In the genomic region with DNA sequence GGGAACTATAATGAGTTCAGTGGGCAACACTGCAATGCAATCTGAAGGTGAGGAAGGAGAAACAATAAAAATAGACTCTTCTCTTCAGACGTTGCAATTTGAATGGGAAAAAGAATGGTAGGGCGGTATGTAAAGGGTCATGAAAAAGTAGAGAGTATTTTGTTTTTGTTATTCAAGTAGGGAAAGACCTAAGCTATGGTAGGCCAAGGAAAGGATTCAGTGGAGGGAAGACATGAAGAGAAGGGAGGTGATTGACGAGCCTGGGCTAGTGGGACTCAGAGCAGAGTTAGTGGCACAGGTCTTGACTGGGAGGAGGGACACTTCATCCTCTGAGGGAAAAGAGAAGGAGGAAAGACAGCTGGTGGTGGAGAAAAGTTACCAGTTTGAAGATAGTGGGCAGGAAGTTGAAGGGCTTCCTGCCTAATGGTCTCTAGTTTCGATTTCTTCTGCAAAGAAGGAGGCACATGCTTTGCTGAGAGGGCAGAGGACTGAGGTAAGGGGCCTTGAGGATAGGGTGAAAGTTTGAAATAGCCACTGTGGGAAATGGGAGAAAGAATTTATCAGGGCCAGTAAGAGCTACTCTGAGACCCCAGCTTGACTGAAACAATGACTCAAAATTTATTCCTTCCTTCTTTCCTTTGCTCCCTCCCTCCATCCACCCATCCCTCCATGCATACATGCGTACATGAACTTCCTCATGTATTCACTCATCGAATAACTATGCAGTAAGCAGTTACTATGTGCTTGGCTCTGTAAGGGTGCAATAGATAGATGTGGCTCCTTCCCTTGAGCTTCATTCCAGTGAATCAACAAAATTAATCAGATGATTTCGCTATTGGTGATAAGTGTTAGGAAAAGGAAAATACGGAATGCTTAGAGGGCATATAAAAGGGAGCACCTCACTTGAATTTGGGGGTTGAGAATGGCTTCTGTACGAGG, we compare ENCODE assay signal across 1 cellular context.
TF ChIP-seq lines count a peak whose summit lies in the region.

No MANE protein-coding gene starts in this region.

TF ChIP-seq in SK-N-SH treated with all-trans-retinoic acid at 6 μM for 48 hours, 23 proteins besides CTCF, POLR2A, EP300 and RAD21 (continued from another document):
- TF ChIP-seq, protein P1, sequence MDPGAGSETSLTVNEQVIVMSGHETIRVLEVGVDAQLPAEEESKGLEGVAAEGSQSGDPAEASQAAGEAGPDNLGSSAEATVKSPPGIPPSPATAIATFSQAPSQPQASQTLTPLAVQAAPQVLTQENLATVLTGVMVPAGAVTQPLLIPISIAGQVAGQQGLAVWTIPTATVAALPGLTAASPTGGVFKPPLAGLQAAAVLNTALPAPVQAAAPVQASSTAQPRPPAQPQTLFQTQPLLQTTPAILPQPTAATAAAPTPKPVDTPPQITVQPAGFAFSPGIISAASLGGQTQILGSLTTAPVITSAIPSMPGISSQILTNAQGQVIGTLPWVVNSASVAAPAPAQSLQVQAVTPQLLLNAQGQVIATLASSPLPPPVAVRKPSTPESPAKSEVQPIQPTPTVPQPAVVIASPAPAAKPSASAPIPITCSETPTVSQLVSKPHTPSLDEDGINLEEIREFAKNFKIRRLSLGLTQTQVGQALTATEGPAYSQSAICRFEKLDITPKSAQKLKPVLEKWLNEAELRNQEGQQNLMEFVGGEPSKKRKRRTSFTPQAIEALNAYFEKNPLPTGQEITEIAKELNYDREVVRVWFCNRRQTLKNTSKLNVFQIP (CRISPR knock-in tag; IDR thresholded peaks at IDR 0.05; ENCODE audit: borderline replicate concordance, low read depth), result no peak
- TF ChIP-seq ZFP3 (CRISPR knock-in tag; IDR thresholded peaks at IDR 0.05), result no peak
- no peak for TF ChIP-seq TOX (CRISPR knock-in tag; IDR thresholded peaks at IDR 0.05; ENCODE audit: borderline replicate concordance)
- TF ChIP-seq RARB (CRISPR knock-in tag; IDR thresholded peaks at IDR 0.05), result no peak
- TF ChIP-seq ZFP30 (CRISPR knock-in tag; IDR thresholded peaks at IDR 0.05), result no peak
TF ChIP-seq in SK-N-SH treated with all-trans-retinoic acid at 6 μM for 48 hours: peak in this region for 0.
